In the genomic region with DNA sequence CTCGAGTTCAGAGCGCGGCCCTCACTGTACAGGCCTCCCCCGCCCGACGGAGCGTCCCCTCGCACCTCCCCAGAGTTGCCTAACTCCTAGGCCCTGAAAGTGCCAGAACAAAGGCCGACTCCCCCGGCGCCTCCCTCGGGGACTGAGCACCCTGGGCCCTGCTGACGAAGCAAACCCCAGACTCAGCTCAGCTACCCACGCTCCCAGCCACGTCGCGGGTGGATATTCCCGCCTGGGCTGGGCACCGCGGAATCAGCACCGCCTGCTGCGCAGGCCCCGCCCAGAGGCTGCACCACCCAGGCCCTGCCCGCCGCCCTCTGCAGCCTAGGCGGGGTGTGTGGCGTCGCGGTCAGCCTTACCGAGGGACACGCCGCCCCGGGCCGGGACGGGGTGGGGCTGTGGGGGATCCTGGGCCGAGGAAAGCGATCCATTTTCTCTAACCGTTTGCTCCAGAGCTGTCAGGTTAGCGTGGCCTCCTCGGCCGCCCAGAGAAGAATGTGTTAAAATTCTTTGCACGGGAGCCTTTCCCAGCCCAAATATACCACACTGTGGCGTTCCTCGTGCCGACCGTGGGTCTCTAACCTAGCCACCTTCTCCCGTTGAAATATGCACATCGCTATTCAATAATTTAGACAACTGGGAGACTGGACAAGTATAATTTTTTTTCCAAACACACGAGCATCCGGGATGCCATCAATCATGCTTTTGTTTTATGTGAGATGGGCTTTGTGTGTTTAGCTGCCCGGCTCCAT, we compare ENCODE assay signal across 1 cellular context.
TF ChIP-seq lines count a peak whose summit lies in the region.

No MANE protein-coding gene starts in this region.

TF ChIP-seq in HepG2, 621 proteins besides CTCF, POLR2A, EP300 and RAD21 (continued from another document):
- TF ChIP-seq, protein P1, sequence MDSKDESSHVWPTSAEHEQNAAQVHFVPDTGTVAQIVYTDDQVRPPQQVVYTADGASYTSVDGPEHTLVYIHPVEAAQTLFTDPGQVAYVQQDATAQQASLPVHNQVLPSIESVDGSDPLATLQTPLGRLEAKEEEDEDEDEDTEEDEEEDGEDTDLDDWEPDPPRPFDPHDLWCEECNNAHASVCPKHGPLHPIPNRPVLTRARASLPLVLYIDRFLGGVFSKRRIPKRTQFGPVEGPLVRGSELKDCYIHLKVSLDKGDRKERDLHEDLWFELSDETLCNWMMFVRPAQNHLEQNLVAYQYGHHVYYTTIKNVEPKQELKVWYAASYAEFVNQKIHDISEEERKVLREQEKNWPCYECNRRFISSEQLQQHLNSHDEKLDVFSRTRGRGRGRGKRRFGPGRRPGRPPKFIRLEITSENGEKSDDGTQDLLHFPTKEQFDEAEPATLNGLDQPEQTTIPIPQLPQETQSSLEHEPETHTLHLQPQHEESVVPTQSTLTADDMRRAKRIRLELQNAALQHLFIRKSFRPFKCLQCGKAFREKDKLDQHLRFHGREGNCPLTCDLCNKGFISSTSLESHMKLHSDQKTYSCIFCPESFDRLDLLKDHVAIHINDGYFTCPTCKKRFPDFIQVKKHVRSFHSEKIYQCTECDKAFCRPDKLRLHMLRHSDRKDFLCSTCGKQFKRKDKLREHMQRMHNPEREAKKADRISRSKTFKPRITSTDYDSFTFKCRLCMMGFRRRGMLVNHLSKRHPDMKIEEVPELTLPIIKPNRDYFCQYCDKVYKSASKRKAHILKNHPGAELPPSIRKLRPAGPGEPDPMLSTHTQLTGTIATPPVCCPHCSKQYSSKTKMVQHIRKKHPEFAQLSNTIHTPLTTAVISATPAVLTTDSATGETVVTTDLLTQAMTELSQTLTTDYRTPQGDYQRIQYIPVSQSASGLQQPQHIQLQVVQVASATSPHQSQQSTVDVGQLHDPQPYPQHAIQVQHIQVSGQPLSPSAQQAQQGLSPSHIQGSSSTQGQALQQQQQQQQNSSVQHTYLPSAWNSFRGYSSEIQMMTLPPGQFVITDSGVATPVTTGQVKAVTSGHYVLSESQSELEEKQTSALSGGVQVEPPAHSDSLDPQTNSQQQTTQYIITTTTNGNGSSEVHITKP (CRISPR knock-in tag; IDR thresholded peaks at IDR 0.05; ENCODE audit: low read depth) = no peak
